In genomic region chrX:53093748-53094583, GRCh38 we compare ENCODE assay signal across 1 cellular context.
TF ChIP-seq lines count a peak whose summit lies in the region.

KANTR (plus strand) TSS chrX:53094142; CDS start chrX:53124273, 30,131 bp downstream.

TF ChIP-seq in HepG2, 621 proteins besides CTCF, POLR2A, EP300 and RAD21 (continued from another document and continues in another):
- no peak for TF ChIP-seq PRDM10 (CRISPR knock-in tag; IDR thresholded peaks at IDR 0.05; ENCODE audit: low read depth)
- no peak for TF ChIP-seq HMG20A (CRISPR knock-in tag; IDR thresholded peaks at IDR 0.05; ENCODE audit: borderline replicate concordance)
- TF ChIP-seq ZNF567 (CRISPR knock-in tag; IDR thresholded peaks at IDR 0.05; ENCODE audit: borderline replicate concordance): no peak
- no peak for TF ChIP-seq ZFP41 (CRISPR knock-in tag; IDR thresholded peaks at IDR 0.05; ENCODE audit: borderline replicate concordance)
- no peak for TF ChIP-seq MAFK (conservative IDR thresholded peaks at IDR 0.05 in 1 of 2, IDR thresholded peaks at IDR 0.05 in 1 of 2; ENCODE audit: low read length in 2 of 2)
- TF ChIP-seq YEATS2 (CRISPR knock-in tag; IDR thresholded peaks at IDR 0.05; ENCODE audit: borderline replicate concordance): no peak
- TF ChIP-seq SP5 (CRISPR knock-in tag; IDR thresholded peaks at IDR 0.05; ENCODE audit: borderline replicate concordance, low read depth): no peak
- no peak for TF ChIP-seq ZBTB37 (CRISPR knock-in tag; IDR thresholded peaks at IDR 0.05)
- TF ChIP-seq ZNF792 (CRISPR knock-in tag; IDR thresholded peaks at IDR 0.05): no peak
- peak; percentile 28; the same call in 1 of the 2 replicates for TF ChIP-seq GABPB1 (CRISPR knock-in tag; IDR thresholded peaks at IDR 0.05)
- no peak for TF ChIP-seq ZNF362 (CRISPR knock-in tag; IDR thresholded peaks at IDR 0.05; ENCODE audit: borderline replicate concordance)
- TF ChIP-seq ATF2 (CRISPR knock-in tag; IDR thresholded peaks at IDR 0.05): no peak
- TF ChIP-seq ZNF574 (CRISPR knock-in tag; IDR thresholded peaks at IDR 0.05): no peak
- TF ChIP-seq CBX1 (IDR thresholded peaks at IDR 0.05; ENCODE audit: low read depth): no peak
- TF ChIP-seq NR1H2 (CRISPR knock-in tag; IDR thresholded peaks at IDR 0.05; ENCODE audit: borderline replicate concordance, low read depth): no peak
- no peak for TF ChIP-seq FOXK1 (CRISPR knock-in tag; IDR thresholded peaks at IDR 0.05; ENCODE audit: borderline replicate concordance, low read depth)
- TF ChIP-seq HNRNPUL1 (IDR thresholded peaks at IDR 0.05; ENCODE audit: low read depth, low read length): no peak
- TF ChIP-seq ZNF782 (CRISPR knock-in tag; IDR thresholded peaks at IDR 0.05; ENCODE audit: borderline replicate concordance): no peak
- peak; percentile 83 for TF ChIP-seq NFYC (CRISPR knock-in tag; IDR thresholded peaks at IDR 0.05)
- no peak for TF ChIP-seq ZNF7 (CRISPR knock-in tag; IDR thresholded peaks at IDR 0.05)
- TF ChIP-seq ZBTB20 (CRISPR knock-in tag; IDR thresholded peaks at IDR 0.05; ENCODE audit: borderline replicate concordance, low read depth): no peak
- peak; percentile 15; the same call in 1 of the 2 replicates for TF ChIP-seq KMT2A (CRISPR knock-in tag; IDR thresholded peaks at IDR 0.05)
- 0 out of 2 replicates have a peak, but pooled peaks have one; percentile 22 for TF ChIP-seq RNF2 (conservative IDR thresholded peaks at IDR 0.05; ENCODE audit: low read depth)
- no peak for TF ChIP-seq ARNT (IDR thresholded peaks at IDR 0.05)
- no peak for TF ChIP-seq ZNF674 (CRISPR knock-in tag; IDR thresholded peaks at IDR 0.05; ENCODE audit: low read depth)
- 0 out of 2 replicates have a peak, but pooled peaks have one; percentile 27 for TF ChIP-seq ZNF292 (CRISPR knock-in tag; IDR thresholded peaks at IDR 0.05; ENCODE audit: borderline replicate concordance, low read depth)
- 0 out of 2 replicates have a peak, but pooled peaks have one; percentile 16 for TF ChIP-seq SP4 (CRISPR knock-in tag; IDR thresholded peaks at IDR 0.05)
- TF ChIP-seq ZSCAN22 (CRISPR knock-in tag; IDR thresholded peaks at IDR 0.05): no peak
- peak; percentile 60; the same call in 1 of the 2 replicates for TF ChIP-seq ZFP36L1 (CRISPR knock-in tag; IDR thresholded peaks at IDR 0.05)
- no peak for TF ChIP-seq ZFAT (CRISPR knock-in tag; conservative IDR thresholded peaks at IDR 0.05)
- no peak for TF ChIP-seq THAP8 (CRISPR knock-in tag; IDR thresholded peaks at IDR 0.05; ENCODE audit: borderline replicate concordance)
- peak; percentile 67; the same call in 1 of the 2 replicates for TF ChIP-seq YEATS4 (CRISPR knock-in tag; IDR thresholded peaks at IDR 0.05; ENCODE audit: borderline replicate concordance)
- no peak for TF ChIP-seq NONO (IDR thresholded peaks at IDR 0.05)
- TF ChIP-seq NONO (CRISPR knock-in tag; conservative IDR thresholded peaks at IDR 0.05): 0 out of 2 replicates have a peak, but pooled peaks have one; percentile 38
- TF ChIP-seq ZBTB1 (CRISPR knock-in tag; IDR thresholded peaks at IDR 0.05; ENCODE audit: borderline replicate concordance): no peak
- peak; percentile 15; the same call in 1 of the 2 replicates for TF ChIP-seq CREB1 (IDR thresholded peaks at IDR 0.05)
- peak; percentile 63 for TF ChIP-seq CREB1 (CRISPR knock-in tag; IDR thresholded peaks at IDR 0.05)
- TF ChIP-seq ARNT2 (CRISPR knock-in tag; IDR thresholded peaks at IDR 0.05; ENCODE audit: low read depth): no peak
- TF ChIP-seq FOXC1 (CRISPR knock-in tag; IDR thresholded peaks at IDR 0.05; ENCODE audit: borderline replicate concordance): no peak
- no peak for TF ChIP-seq MTF2 (CRISPR knock-in tag; IDR thresholded peaks at IDR 0.05; ENCODE audit: borderline replicate concordance)
- peak; percentile 36; the same call in 1 of the 2 replicates for TF ChIP-seq MYC (CRISPR knock-in tag; IDR thresholded peaks at IDR 0.05; ENCODE audit: borderline replicate concordance)
- no peak for TF ChIP-seq PBX2 (CRISPR knock-in tag; IDR thresholded peaks at IDR 0.05)
- TF ChIP-seq CHCHD3 (CRISPR knock-in tag; IDR thresholded peaks at IDR 0.05): no peak
- TF ChIP-seq CENPT (CRISPR knock-in tag; IDR thresholded peaks at IDR 0.05; ENCODE audit: low read depth): no peak
- no peak for TF ChIP-seq ZFYVE20 (CRISPR knock-in tag; IDR thresholded peaks at IDR 0.05; ENCODE audit: borderline replicate concordance, low read depth)
- TF ChIP-seq ZNF564 (CRISPR knock-in tag; IDR thresholded peaks at IDR 0.05): no peak
- no peak for TF ChIP-seq ZNF724P (CRISPR knock-in tag; IDR thresholded peaks at IDR 0.05; ENCODE audit: borderline replicate concordance)
- no peak for TF ChIP-seq DDIT3 (CRISPR knock-in tag; IDR thresholded peaks at IDR 0.05)
- no peak for TF ChIP-seq SRSF1 (optimal IDR thresholded peaks at IDR 0.05; ENCODE audit: low read depth, low read length)
- TF ChIP-seq HOXA5 (CRISPR knock-in tag; IDR thresholded peaks at IDR 0.05): 0 out of 2 replicates have a peak, but pooled peaks have one; percentile 20
- TF ChIP-seq DMTF1 (CRISPR knock-in tag; IDR thresholded peaks at IDR 0.05): no peak
- TF ChIP-seq ZMAT3 (CRISPR knock-in tag; conservative IDR thresholded peaks at IDR 0.05): no peak
- TF ChIP-seq ZFX (CRISPR knock-in tag; IDR thresholded peaks at IDR 0.05; ENCODE audit: low read depth): peak; percentile 91
- no peak; the same call in 1 of the 2 replicates for TF ChIP-seq BHLHE40 (IDR thresholded peaks at IDR 0.05; ENCODE audit: low read length)
- TF ChIP-seq ZBTB7B (CRISPR knock-in tag; IDR thresholded peaks at IDR 0.05): no peak
- no peak for TF ChIP-seq ZNF333 (CRISPR knock-in tag; IDR thresholded peaks at IDR 0.05; ENCODE audit: borderline replicate concordance)
- peak; percentile 29; the same call in 1 of the 2 replicates for TF ChIP-seq NR2C2 (CRISPR knock-in tag; IDR thresholded peaks at IDR 0.05; ENCODE audit: borderline replicate concordance)
- TF ChIP-seq KLF15 (CRISPR knock-in tag; IDR thresholded peaks at IDR 0.05; ENCODE audit: borderline replicate concordance): no peak
